Comparison of ENCODE assay signal across 8 cellular contexts in genomic region chr17:75113798-75114551, GRCh38. TPM values are rescaled to one million over a fixed set of nuclear protein-coding genes. Genes with fewer than 3 reads are reported as not detected.
DNase-seq lines count a peak whose midpoint lies in the region; ATAC-seq, FAIRE-seq and TF ChIP-seq lines count a peak whose summit lies in the region.

No MANE protein-coding gene starts in this region.

- H3K27ac Mint-ChIP-seq in activated naive CD4-positive, alpha-beta T cell treated with anti-CD3 and anti-CD28 coated beads, Interleukin-2, amount 10 ng/mL, durations not matched to agents 7 days and 5 days = peak overlapping the region; percentile 89

- H3K27me3 Mint-ChIP-seq in activated naive CD4-positive, alpha-beta T cell treated with anti-CD3 and anti-CD28 coated beads, Interleukin-2, amount 10 ng/mL, durations not matched to agents 7 days and 5 days = peaks cover 2% of the 10 kb centered on the region

- no peak for FAIRE-seq in pancreas (lab: Jason Lieb, UNC)

- H3K36me3 Mint-ChIP-seq in activated naive CD4-positive, alpha-beta T cell treated with anti-CD3 and anti-CD28 coated beads, Interleukin-2, amount 10 ng/mL, durations not matched to agents 7 days and 5 days = peaks cover 26% of the 10 kb centered on the region

- H3K36me3 ChIP-seq in pancreas (no peaks in the 10 kb centered on the region), thoracic aorta (no peaks in the 10 kb centered on the region)

- intact Hi-C loops in pancreas (cut with DNase I) = loop anchor here in 1 of 3 donors (10.0 kb wide), 1 partner anchor 71 kb away; the partner anchor contains the start of gene SUMO2

- WGBS in pancreas, 2 donors = 1% methylated on average over 22 of the region's 22 CpGs

- in situ Hi-C loops in SK-MEL-5 (cut with HindIII; ENCODE audit: low pct_unique_long_range_greater_than_20kb, low sequenced_read_pairs) = no loop called here

- peak; percentile 48 for ATAC-seq in GM19395 (IDR thresholded peaks at IDR 0.05; ENCODE audit: unreplicated experiment)
- ATAC-seq in pancreas = peak; percentile 76 to 89 (median 84)
- ATAC-seq in thoracic aorta (ENCODE audit: insufficient number of reproducible peaks, low FRiP score, low read depth) = peak; percentile 58

- DNase-seq in AG10803 (ENCODE audit: low read depth) (peak; percentile 88), NCI-H1048 (lab: John Stamatoyannopoulos, UW) (peak; percentile 58), SK-MEL-5 (ENCODE audit: low read depth, low spot score) (peak; percentile 93), glomerular endothelial cell (ENCODE audit: extremely low read depth, low read depth, low spot score) (peak; percentile 85), pancreas (peak; percentile 85 to 92 (median 88)), thoracic aorta (ENCODE audit: low spot score) (peak; percentile 78)
- peak; percentile 95 for DNase-seq in activated naive CD4-positive, alpha-beta T cell treated with anti-CD3 and anti-CD28 coated beads, Interleukin-2, amount 10 ng/mL, durations not matched to agents 7 days and 5 days

- H3K4me3 Mint-ChIP-seq in activated naive CD4-positive, alpha-beta T cell treated with anti-CD3 and anti-CD28 coated beads, Interleukin-2, amount 10 ng/mL, durations not matched to agents 7 days and 5 days = peak overlapping the region; percentile 77

- CTCF ChIA-PET in activated naive CD4-positive, alpha-beta T cell treated with anti-CD3 and anti-CD28 coated beads, Interleukin-2, amount 10 ng/mL, durations not matched to agents 7 days and 5 days (lab: Charles Lee) = interaction anchor here (0.7 to 6.8 kb wide), 54 partner anchors 8 to 384 kb away, joined by 3 to 164 read pairs (median 5); partner anchors contain the start of genes CDR2L, JPT1, MIF4GD and MRPL58

- H3K27ac ChIP-seq in pancreas (peak overlapping the region; percentile 46 to 88 (median 62)), thoracic aorta (peak overlapping the region; percentile 50 to 74)

- no peaks in the 10 kb centered on the region for H3K9me3 ChIP-seq in pancreas
- no peaks in the 10 kb centered on the region for H3K9me3 ChIP-seq in thoracic aorta

- no peaks in the 10 kb centered on the region for H3K9me3 Mint-ChIP-seq in activated naive CD4-positive, alpha-beta T cell treated with anti-CD3 and anti-CD28 coated beads, Interleukin-2, amount 10 ng/mL, durations not matched to agents 7 days and 5 days

- H3K27me3 ChIP-seq in pancreas (no peaks in the 10 kb centered on the region), thoracic aorta (replicated peaks; ENCODE audit: insufficient read depth) (no peaks in the 10 kb centered on the region)

- peaks cover 53% of the 10 kb centered on the region for H3K4me1 Mint-ChIP-seq in activated naive CD4-positive, alpha-beta T cell treated with anti-CD3 and anti-CD28 coated beads, Interleukin-2, amount 10 ng/mL, durations not matched to agents 7 days and 5 days

- TF ChIP-seq CTCF in AG10803 (conservative IDR thresholded peaks at IDR 0.05; ENCODE audit: low read length) = peak; percentile 88
- peak; percentile 93 to 98 (median 95) for TF ChIP-seq CTCF in pancreas (IDR thresholded peaks at IDR 0.05)
- peak; percentile 96 for TF ChIP-seq CTCF in thoracic aorta (IDR thresholded peaks at IDR 0.05)

- H3K4me1 ChIP-seq in pancreas = peaks cover 0 to 5% (median 5%) of the 10 kb centered on the region in 3 donors
- H3K4me1 ChIP-seq in thoracic aorta (ENCODE audit: control insufficient read depth in 1 of 2, low read depth in 2 of 2) = peaks cover 18 to 38% of the 10 kb centered on the region in 2 donors

- H3K4me3 ChIP-seq in AG10803 (ENCODE audit: low read length) (peak overlapping the region; percentile 68), pancreas (peak overlapping the region; percentile 26 to 54 (median 36)), thoracic aorta (peak overlapping the region; percentile 74)

RNA-seq across cellular contexts. Expression of gene ARMC7, which starts 4.2 kb away (rescaled TPM):
- 4.9 and 5.4 TPM in 2 replicates for total RNA-seq in SK-MEL-5 (2014; rRNA removed; shearing (Covaris generic))
- polyA plus RNA-seq in SK-MEL-5 (2015; cell fraction: cytosol; rRNA removed) = 17.7 and 18.2 TPM in 2 replicates
- polyA plus RNA-seq in SK-MEL-5 (2015; cell fraction: nucleus; rRNA removed) = 9.5 and 15.8 TPM in 2 replicates
- total RNA-seq in glomerular endothelial cell = 8.9 and 9.7 TPM in 2 replicates
- 1 to 10 TPM; 2.3 to 7.4 (median 3.4) TPM for total RNA-seq in pancreas
- polyA plus RNA-seq in pancreas = 1 to 10 TPM; 5.7 to 6.3 TPM
- 1 to 10 TPM; 6.1 to 7.6 TPM for total RNA-seq in thoracic aorta

RNA-seq across cellular contexts. Expression of gene NT5C, which starts 17.6 kb away (rescaled TPM):
- total RNA-seq in SK-MEL-5 (2014; rRNA removed; shearing (Covaris generic)) = 44.5 and 46.7 TPM in 2 replicates
- 57.4 and 85.2 TPM in 2 replicates for polyA plus RNA-seq in SK-MEL-5 (2015; cell fraction: cytosol; rRNA removed)
- polyA plus RNA-seq in SK-MEL-5 (2015; cell fraction: nucleus; rRNA removed) = 293 and 375 TPM in 2 replicates
- total RNA-seq in glomerular endothelial cell = 41.5 and 62.0 TPM in 2 replicates
- total RNA-seq in pancreas = 10 to 100 TPM; 14.4 to 32.3 (median 18.7) TPM
- polyA plus RNA-seq in pancreas = 10 to 100 TPM; 62.5 to 76.3 TPM
- 10 to 100 TPM; 57.9 to 80.0 TPM for total RNA-seq in thoracic aorta

RNA-seq across cellular contexts. Expression of gene SLC16A5, which starts 26.2 kb away (rescaled TPM):
- 0.19 TPM in 1 of 2 replicates, not detected in the other for total RNA-seq in SK-MEL-5 (2014; rRNA removed; shearing (Covaris generic))
- 0.05 TPM in 1 of 2 replicates, not detected in the other for polyA plus RNA-seq in SK-MEL-5 (2015; cell fraction: cytosol; rRNA removed)
- polyA plus RNA-seq in SK-MEL-5 (2015; cell fraction: nucleus; rRNA removed) = 0.68 TPM in 1 of 2 replicates, not detected in the other
- total RNA-seq in glomerular endothelial cell = 5.7 and 7.1 TPM in 2 replicates
- 1 to 10 TPM; 2.2 to 5.2 (median 4.0) TPM for total RNA-seq in pancreas
- 1 to 10 TPM; 7.8 to 8.8 TPM for polyA plus RNA-seq in pancreas
- 10 to 100 TPM in 1 of 2 donors, 1 to 10 TPM in 1; 9.2 to 10.0 TPM for total RNA-seq in thoracic aorta

RNA-seq across cellular contexts. Expression of gene JPT1, which starts 40.3 kb away (rescaled TPM):
- 148 and 158 TPM in 2 replicates for total RNA-seq in SK-MEL-5 (2014; rRNA removed; shearing (Covaris generic))
- 197 and 212 TPM in 2 replicates for polyA plus RNA-seq in SK-MEL-5 (2015; cell fraction: cytosol; rRNA removed)
- 43.7 and 45.5 TPM in 2 replicates for polyA plus RNA-seq in SK-MEL-5 (2015; cell fraction: nucleus; rRNA removed)
- 257 and 318 TPM in 2 replicates for total RNA-seq in glomerular endothelial cell
- 10 to 100 TPM in 3 of 6 donors, 1 to 10 TPM in 3; 7.5 to 32.9 (median 11.9) TPM for total RNA-seq in pancreas
- 10 to 100 TPM; 21.8 to 33.1 TPM for polyA plus RNA-seq in pancreas
- total RNA-seq in thoracic aorta = 10 to 100 TPM; 19.6 to 45.7 TPM

Comparison
In these comparisons a context has a peak if more than half of its experiments do, and no peak if none do; other contexts are left out.
1. Peak in every context shown above with its lines: DNase-seq, ATAC-seq, H3K4me3 ChIP-seq and H3K27ac ChIP-seq.